16 cellular contexts compared by ENCODE assay signal in the genomic region with DNA sequence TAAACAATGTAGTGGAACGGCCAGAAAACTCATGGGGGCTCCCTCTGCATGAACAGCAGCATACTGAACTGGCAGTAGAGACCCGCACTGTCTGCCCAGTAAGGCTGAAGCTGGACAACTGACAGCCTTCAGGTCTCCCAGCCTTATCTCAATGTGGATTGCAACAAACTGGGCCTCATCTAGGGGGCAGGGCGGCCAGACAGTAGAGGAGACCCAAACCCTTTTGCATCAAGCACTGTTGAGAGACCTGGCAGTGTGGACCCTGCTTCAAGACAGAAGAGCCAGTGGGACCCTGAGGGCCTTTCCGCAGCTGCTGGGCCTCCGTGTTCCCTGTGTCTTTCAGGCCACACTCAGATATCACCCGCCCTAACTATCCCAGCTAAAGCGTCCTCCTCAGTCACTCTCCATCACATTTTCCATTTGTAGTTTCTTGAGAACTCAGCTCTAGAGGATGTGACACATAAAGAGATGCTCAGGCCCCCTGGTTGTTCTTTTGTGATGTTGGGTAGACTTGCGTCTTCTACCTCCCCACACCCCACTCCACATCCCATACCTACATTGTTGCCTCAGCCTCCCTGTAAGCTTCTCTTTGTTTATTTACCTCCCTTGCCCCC.
"Had no signal": no experiment of that assay in that cellular context is flagged by ENCODE, and none has a peak within 500 bp of the region (broad histone marks: within the 10 kb centered on the region; RNA-seq: fewer than 3 reads in every experiment).

No MANE protein-coding gene starts in this region.

- H3K36me3 ChIP-seq: ascending aorta, ovary, sigmoid colon, spleen, tibial nerve, uterus had no signal

- ATAC-seq: stimulated activated naive B cell treated with anti-CD40 and anti-IgM and Interleukin-4, amounts not matched to agents 10 μg/mL and 1 μg/mL and 100 μg/mL, for 72 hours; T-helper 17 cell had no signal

- H3K4me3 Mint-ChIP-seq: activated naive CD4-positive, alpha-beta T cell treated with anti-CD3 and anti-CD28 coated beads, Interleukin-2, amount 10 ng/mL, durations not matched to agents 7 days and 5 days; activated T-cell treated with anti-CD3 and anti-CD28 coated beads, Interleukin-2, amount 50 U/mL, for 24 hours; dendritic cell treated with granulocyte-macrophage colony-stimulating factor and Interleukin-4, amounts not matched to agents 40 ng/mL and 50 ng/mL, for 4 days; stimulated activated naive B cell treated with anti-CD40 and anti-IgM and Interleukin-4, amounts not matched to agents 10 μg/mL and 1 μg/mL and 100 μg/mL, for 72 hours; T-helper 17 cell had no signal

- H3K36me3 Mint-ChIP-seq: activated naive CD4-positive, alpha-beta T cell treated with anti-CD3 and anti-CD28 coated beads, Interleukin-2, amount 10 ng/mL, durations not matched to agents 7 days and 5 days; stimulated activated naive B cell treated with anti-CD40 and anti-IgM and Interleukin-4, amounts not matched to agents 10 μg/mL and 1 μg/mL and 100 μg/mL, for 72 hours had no signal

- H3K27me3 ChIP-seq: ascending aorta, ovary, sigmoid colon, spleen, tibial nerve, uterus had no signal

- DNase-seq: activated CD4-positive, alpha-beta T cell treated with anti-CD3 and anti-CD28 coated beads for 1 hour; activated CD4-positive, alpha-beta T cell treated with anti-CD3 and anti-CD28 coated beads, Interleukin-2, amount 50 U/mL, for 4 hours; activated naive CD4-positive, alpha-beta T cell treated with anti-CD3 and anti-CD28 coated beads, Interleukin-2, amount 10 ng/mL, durations not matched to agents 7 days and 5 days; activated T-cell treated with anti-CD3 and anti-CD28 coated beads, Interleukin-2, amount 50 U/mL, for 24 hours; effector CD8-positive, alpha-beta T cell; ovary; sigmoid colon; spleen; stimulated activated naive B cell treated with anti-CD40 and anti-IgM and Interleukin-4, amounts not matched to agents 10 μg/mL and 1 μg/mL and 100 μg/mL, for 72 hours; T-helper 17 cell; uterus had no signal

- H3K4me1 Mint-ChIP-seq: activated naive CD4-positive, alpha-beta T cell treated with anti-CD3 and anti-CD28 coated beads, Interleukin-2, amount 10 ng/mL, durations not matched to agents 7 days and 5 days; stimulated activated naive B cell treated with anti-CD40 and anti-IgM and Interleukin-4, amounts not matched to agents 10 μg/mL and 1 μg/mL and 100 μg/mL, for 72 hours; T-helper 17 cell had no signal

- H3K9me3 ChIP-seq: ascending aorta, ovary, sigmoid colon, spleen, tibial nerve, uterus had no signal

- H3K27ac Mint-ChIP-seq: activated naive CD4-positive, alpha-beta T cell treated with anti-CD3 and anti-CD28 coated beads, Interleukin-2, amount 10 ng/mL, durations not matched to agents 7 days and 5 days; activated T-cell treated with anti-CD3 and anti-CD28 coated beads, Interleukin-2, amount 50 U/mL, for 24 hours; activated T-helper 2 cell treated with anti-CD3 and anti-CD28 coated beads, Interferon-gamma antibody, Interleukin-2, Interleukin-4, amounts not matched to agents 10 μg/mL and 5 μg/mL and 100 μg/mL, durations not matched to agents 14 hours and 24 hours and 36 hours; dendritic cell treated with granulocyte-macrophage colony-stimulating factor and Interleukin-4, amounts not matched to agents 40 ng/mL and 50 ng/mL, for 4 days; stimulated activated naive B cell treated with anti-CD40 and anti-IgM and Interleukin-4, amounts not matched to agents 10 μg/mL and 1 μg/mL and 100 μg/mL, for 72 hours; T-helper 17 cell had no signal

- H3K4me3 ChIP-seq: ascending aorta, ovary, sigmoid colon, spleen, tibial nerve, uterus had no signal

- H3K4me1 ChIP-seq: spleen, uterus had no signal

- H3K27ac ChIP-seq: ascending aorta, ovary, sigmoid colon, spleen, VCaP had no signal

- H3K9me3 Mint-ChIP-seq: activated naive CD4-positive, alpha-beta T cell treated with anti-CD3 and anti-CD28 coated beads, Interleukin-2, amount 10 ng/mL, durations not matched to agents 7 days and 5 days; activated T-cell treated with anti-CD3 and anti-CD28 coated beads, Interleukin-2, amount 50 U/mL, for 24 hours; activated T-helper 2 cell treated with anti-CD3 and anti-CD28 coated beads, Interferon-gamma antibody, Interleukin-2, Interleukin-4, amounts not matched to agents 10 μg/mL and 5 μg/mL and 100 μg/mL, durations not matched to agents 14 hours and 24 hours and 36 hours; dendritic cell treated with granulocyte-macrophage colony-stimulating factor and Interleukin-4, amounts not matched to agents 40 ng/mL and 50 ng/mL, for 4 days had no signal
